In genomic region chr5:74251106-74252032, GRCh38 we compare ENCODE assay signal across 9 cellular contexts.
DNase-seq lines count a peak whose midpoint lies in the region; ATAC-seq, FAIRE-seq and TF ChIP-seq lines count a peak whose summit lies in the region.
"Had no signal": no experiment of that assay in that cellular context is flagged by ENCODE, and none has a peak within 500 bp of the region (broad histone marks: within the 10 kb centered on the region; RNA-seq: fewer than 3 reads in every experiment).

No MANE protein-coding gene starts in this region.

- no peaks in the 10 kb centered on the region for H3K36me3 ChIP-seq in HepG2 (replicated peaks in 1 of 2; ENCODE audit: control insufficient read depth in 1 of 2, insufficient read depth in 2 of 2, low read length in 2 of 2)
- H3K36me3 ChIP-seq: ovary had no signal

- TF ChIP-seq RAD21 in HepG2 (CRISPR knock-in tag; IDR thresholded peaks at IDR 0.05), result no peak

- 0 out of 5 replicates have a peak, but pooled peaks cover 0 to 11% of the 10 kb centered on the region in 2 experiments for H3K27me3 ChIP-seq in HepG2 (ENCODE audit: control insufficient read depth in 1 of 2, insufficient read depth in 2 of 2, low read length in 2 of 2)
- H3K27me3 ChIP-seq: ovary had no signal

- H3K9me3 ChIP-seq in HepG2 (ENCODE audit: low read length), result no peaks in the 10 kb centered on the region
- H3K9me3 ChIP-seq: ovary had no signal

- DNase-seq in ACHN (peak; percentile 72), M059J (ENCODE audit: low read depth) (peak; percentile 96), HepG2 (ENCODE audit: low spot score) (peak; percentile 24), T-helper 9 cell (no peak)
- DNase-seq in activated naive CD4-positive, alpha-beta T cell treated with anti-CD3 and anti-CD28 coated beads for 36 hours, result no peak
- DNase-seq in activated CD4-positive, alpha-beta T cell treated with anti-CD3 and anti-CD28 coated beads, Interleukin-2, amount 50 U/mL, for 4 hours, result no peak

- H3K4me3 Mint-ChIP-seq in brain, result no peak overlapping the region
- H3K4me3 Mint-ChIP-seq in activated naive CD4-positive, alpha-beta T cell treated with anti-CD3 and anti-CD28 coated beads for 36 hours, result no peak overlapping the region

- TF ChIP-seq POLR2A in HepG2 (IDR thresholded peaks at IDR 0.05; ENCODE audit: insufficient read depth in 1 of 2, low read depth in 2 of 2, low read length in 2 of 2), result no peak

- H3K27me3 Mint-ChIP-seq in brain, result no peaks in the 10 kb centered on the region
- H3K27me3 Mint-ChIP-seq in activated naive CD4-positive, alpha-beta T cell treated with anti-CD3 and anti-CD28 coated beads for 36 hours (ENCODE audit: low read depth), result peaks cover 5% of the 10 kb centered on the region

- H3K4me2 ChIP-seq in HepG2 (ENCODE audit: low read depth, low read length), result no peak overlapping the region

- no peak overlapping the region for H3K9ac ChIP-seq in HepG2 (ENCODE audit: insufficient read depth, low read depth, low read length)

- no TSS peak for BruUV-seq in HepG2 (replicated peaks; lab: Mats Ljungman, UMichigan)

- TF ChIP-seq EP300 in HepG2 (IDR thresholded peaks at IDR 0.05; ENCODE audit: low read depth in 2 of 2, low read length in 2 of 2) (no peak), HepG2 (CRISPR knock-in tag; IDR thresholded peaks at IDR 0.05; ENCODE audit: borderline replicate concordance) (no peak)

- no peaks in the 10 kb centered on the region for H3K79me2 ChIP-seq in HepG2 (ENCODE audit: insufficient read depth, low read length)

- H2AFZ ChIP-seq in HepG2 (ENCODE audit: low read length), result no peak overlapping the region

- H3K4me1 ChIP-seq in HepG2 (ENCODE audit: insufficient read depth, low read length), result no peaks in the 10 kb centered on the region

- TF ChIP-seq CTCF in brain (conservative IDR thresholded peaks at IDR 0.05), result no peak
- no peak for TF ChIP-seq CTCF in HepG2 (CRISPR knock-in tag; IDR thresholded peaks at IDR 0.05)

- ATAC-seq in HepG2 (no peak), GM21576 (IDR thresholded peaks at IDR 0.05; ENCODE audit: unreplicated experiment) (no peak)

- no peak overlapping the region for H3K27ac ChIP-seq in HepG2 (ENCODE audit: extremely low read length, insufficient read depth, low read length)
- H3K27ac ChIP-seq: ovary had no signal

- 64% methylated on average over 9 of the region's 9 CpGs for WGBS in HepG2 (ENCODE audit: low lambda C conversion rate)

- FAIRE-seq in HepG2 (lab: Jason Lieb, UNC), result no peak

- in situ Hi-C loops in ACHN (cut with HindIII; ENCODE audit: low pct_ligation_motif_present, low pct_unique_long_range_greater_than_20kb, low sequenced_read_pairs) (no loop called here), HepG2 (cut with HindIII; ENCODE audit: extremely low pct_ligation_motif_present, low pct_unique_long_range_greater_than_20kb) (no loop called here)

- H3K4me3 ChIP-seq in HepG2 (replicated peaks in 1 of 3; ENCODE audit: insufficient read depth in 1 of 3, low read depth in 2 of 3, low read length in 3 of 3), result no peak overlapping the region
- H3K4me3 ChIP-seq: ovary had no signal

- intact Hi-C loops in HepG2 (cut with micrococcal nuclease; ENCODE audit: unreplicated experiment), result no loop called here
- intact Hi-C loops in activated naive CD4-positive, alpha-beta T cell treated with anti-CD3 and anti-CD28 coated beads for 36 hours (cut with micrococcal nuclease), result no loop called here

- H3K4me1 Mint-ChIP-seq in brain, result peaks cover 20% of the 10 kb centered on the region
- no peaks in the 10 kb centered on the region for H3K4me1 Mint-ChIP-seq in activated naive CD4-positive, alpha-beta T cell treated with anti-CD3 and anti-CD28 coated beads for 36 hours (ENCODE audit: low read depth)

- POLR2A ChIA-PET in HepG2 (lab: Yijun Ruan, JAX), result no interaction called here

- peak overlapping the region in 3 of 5 experiments; percentile 44 to 91 (median 86) for H3K27ac Mint-ChIP-seq in brain
- H3K27ac Mint-ChIP-seq in activated naive CD4-positive, alpha-beta T cell treated with anti-CD3 and anti-CD28 coated beads for 36 hours, result no peak overlapping the region

- CTCF ChIA-PET in HepG2 (lab: Yijun Ruan, JAX; ENCODE audit: low intra/inter-chr PET ratio, low total read pairs), result no interaction called here
- CTCF ChIA-PET in activated naive CD4-positive, alpha-beta T cell treated with anti-CD3 and anti-CD28 coated beads for 36 hours (lab: Charles Lee), result no interaction called here

- H3K9me3 Mint-ChIP-seq in brain, result peaks cover 0 to 16% (median 0%) of the 10 kb centered on the region in 5 experiments
- H3K9me3 Mint-ChIP-seq in activated naive CD4-positive, alpha-beta T cell treated with anti-CD3 and anti-CD28 coated beads for 36 hours, result no peaks in the 10 kb centered on the region

- H4K20me1 ChIP-seq in HepG2 (ENCODE audit: insufficient read depth, low read length), result no peaks in the 10 kb centered on the region

- no peaks in the 10 kb centered on the region for H3K36me3 Mint-ChIP-seq in brain
- H3K36me3 Mint-ChIP-seq in activated naive CD4-positive, alpha-beta T cell treated with anti-CD3 and anti-CD28 coated beads for 36 hours (ENCODE audit: low read depth), result no peaks in the 10 kb centered on the region

TF ChIP-seq in HepG2, 621 proteins besides CTCF, POLR2A, EP300 and RAD21:
- TF ChIP-seq TAF15 (IDR thresholded peaks at IDR 0.05; ENCODE audit: low read depth, low read length, poor library complexity, severe bottlenecking) (no peak), RFX1 (IDR thresholded peaks at IDR 0.05) (no peak), GPBP1L1 (CRISPR knock-in tag; IDR thresholded peaks at IDR 0.05) (no peak)

Comparison
In these comparisons a context has a peak if more than half of its experiments do, and no peak if none do; other contexts are left out.
1. DNase-seq: peak in ACHN (single experiment), M059J (single experiment) and HepG2 (single experiment); none in activated naive CD4-positive, alpha-beta T cell treated with anti-CD3 and anti-CD28 coated beads for 36 hours (single experiment), T-helper 9 cell (single experiment) and activated CD4-positive, alpha-beta T cell treated with anti-CD3 and anti-CD28 coated beads, Interleukin-2, amount 50 U/mL, for 4 hours (0 of 2).